Comparison of ENCODE assay signal across 1 cellular context in genomic region chr21:32359719-32360260, GRCh38.
TF ChIP-seq lines count a peak whose summit lies in the region.

No MANE protein-coding gene starts in this region.

TF ChIP-seq in GM12878, 131 proteins besides CTCF, POLR2A, EP300 and RAD21:
- TF ChIP-seq CBX5 (IDR thresholded peaks at IDR 0.05; ENCODE audit: low read depth) (no peak), MEF2A (IDR thresholded peaks at IDR 0.05; ENCODE audit: insufficient read depth, low read depth, low read length) (no peak), BMI1 (IDR thresholded peaks at IDR 0.05; ENCODE audit: borderline replicate concordance) (no peak)
TF ChIP-seq in GM12878: peak in this region for 0.
